In genomic region chr5:3323144-3323543, GRCh38 we compare ENCODE assay signal across 27 cellular contexts.
"Had no signal": no experiment of that assay in that cellular context is flagged by ENCODE, and none has a peak within 500 bp of the region (broad histone marks: within the 10 kb centered on the region; RNA-seq: fewer than 3 reads in every experiment).

No MANE protein-coding gene starts in this region.

- H3K4me1 ChIP-seq: neural progenitor cell, parathyroid adenoma, psoas muscle, right lobe of liver, sigmoid colon, stomach, thyroid gland, tibial nerve, upper lobe of right lung, uterus had no signal

- H3K9me3 ChIP-seq: ovary, psoas muscle, right lobe of liver, stomach, thoracic aorta, thyroid gland, tibial nerve, upper lobe of right lung, uterus had no signal

- H3K4me3 Mint-ChIP-seq: natural killer cell; nephron; neural progenitor cell; stimulated activated effector memory CD8-positive, alpha-beta T cell treated with anti-CD3 and anti-CD28 coated beads, Interleukin-12 subunit alpha, Interleukin-12 subunit beta, amount 100 ng/mL, for 72 hours; stimulated activated naive B cell treated with anti-CD40 and anti-IgM and Interleukin-4, amounts not matched to agents 10 μg/mL and 1 μg/mL and 100 μg/mL, for 72 hours; stimulated activated naive CD8-positive, alpha-beta T cell treated with anti-CD3 and anti-CD28 coated beads, Interleukin-15, Interleukin-2, amounts not matched to agents 100 ng/mL and 50 ng/mL, for 24 hours; type B pancreatic cell had no signal

- H3K36me3 ChIP-seq: neural progenitor cell, ovary, right lobe of liver, sigmoid colon, stomach, thoracic aorta, thyroid gland, tibial nerve, upper lobe of right lung, uterus had no signal

- DNase-seq: natural killer cell; occipital lobe; ovary; psoas muscle; right cardiac atrium; right lobe of liver; sigmoid colon; small intestine; stimulated activated CD4-positive, alpha-beta T cell treated with anti-CD3 and anti-CD28 coated beads, Interleukin-15, amount 100 ng/mL, for 24 hours; stimulated activated CD4-positive, alpha-beta T cell treated with anti-CD3 and anti-CD28 coated beads, Interleukin-2, amount 100 ng/mL, for 24 hours; stimulated activated CD4-positive, alpha-beta T cell treated with anti-CD3 and anti-CD28 coated beads, Interleukin-2, amount 100 ng/mL, for 48 hours; stimulated activated CD4-positive, alpha-beta T cell treated with anti-CD3 and anti-CD28 coated beads, Interleukin-4, amount 100 ng/mL, for 24 hours; stimulated activated naive B cell treated with anti-CD40 and anti-IgM and Interleukin-4, amounts not matched to agents 10 μg/mL and 1 μg/mL and 100 μg/mL, for 72 hours; stimulated activated naive CD4-positive, alpha-beta T cell treated with Interleukin-2 at 50 U/mL for 16 hours; stomach; thyroid gland; upper lobe of right lung; uterus had no signal

- H3K4me1 Mint-ChIP-seq: natural killer cell; stimulated activated effector memory CD8-positive, alpha-beta T cell treated with anti-CD3 and anti-CD28 coated beads, Interleukin-12 subunit alpha, Interleukin-12 subunit beta, amount 100 ng/mL, for 72 hours; stimulated activated naive B cell treated with anti-CD40 and anti-IgM and Interleukin-4, amounts not matched to agents 10 μg/mL and 1 μg/mL and 100 μg/mL, for 72 hours had no signal

- H3K79me2 ChIP-seq: parathyroid adenoma had no signal

- ATAC-seq: psoas muscle; right cardiac atrium; right lobe of liver; stimulated activated effector memory CD8-positive, alpha-beta T cell treated with anti-CD3 and anti-CD28 coated beads, Interleukin-12 subunit alpha, Interleukin-12 subunit beta, amount 100 ng/mL, for 72 hours; stimulated activated naive B cell treated with anti-CD40 and anti-IgM and Interleukin-4, amounts not matched to agents 10 μg/mL and 1 μg/mL and 100 μg/mL, for 72 hours; upper lobe of right lung had no signal

- H3K27ac Mint-ChIP-seq: natural killer cell; nephron; neural progenitor cell; progenitor cell of endocrine pancreas; stimulated activated effector memory CD8-positive, alpha-beta T cell treated with anti-CD3 and anti-CD28 coated beads, Interleukin-12 subunit alpha, Interleukin-12 subunit beta, amount 100 ng/mL, for 72 hours; stimulated activated naive B cell treated with anti-CD40 and anti-IgM and Interleukin-4, amounts not matched to agents 10 μg/mL and 1 μg/mL and 100 μg/mL, for 72 hours; stimulated activated naive CD8-positive, alpha-beta T cell treated with anti-CD3 and anti-CD28 coated beads, Interleukin-15, Interleukin-2, amounts not matched to agents 100 ng/mL and 50 ng/mL, for 24 hours; type B pancreatic cell had no signal

- H3K4me2 ChIP-seq: neural progenitor cell had no signal

- H3K9me3 Mint-ChIP-seq: natural killer cell; nephron; neural progenitor cell; stimulated activated effector memory CD8-positive, alpha-beta T cell treated with anti-CD3 and anti-CD28 coated beads, Interleukin-12 subunit alpha, Interleukin-12 subunit beta, amount 100 ng/mL, for 72 hours; type B pancreatic cell had no signal

- H3K27me3 ChIP-seq: neural progenitor cell, ovary, right lobe of liver, thyroid gland, tibial nerve, upper lobe of right lung, uterus had no signal

- H2AFZ ChIP-seq: neural progenitor cell, parathyroid adenoma had no signal

- H3K9ac ChIP-seq: neural progenitor cell, parathyroid adenoma had no signal

- H3K4me3 ChIP-seq: neural progenitor cell, ovary, psoas muscle, right lobe of liver, sigmoid colon, stomach, thoracic aorta, thyroid gland, tibial nerve, upper lobe of right lung, uterus had no signal

- H3K36me3 Mint-ChIP-seq: natural killer cell; neural progenitor cell; stimulated activated effector memory CD8-positive, alpha-beta T cell treated with anti-CD3 and anti-CD28 coated beads, Interleukin-12 subunit alpha, Interleukin-12 subunit beta, amount 100 ng/mL, for 72 hours; stimulated activated naive B cell treated with anti-CD40 and anti-IgM and Interleukin-4, amounts not matched to agents 10 μg/mL and 1 μg/mL and 100 μg/mL, for 72 hours; type B pancreatic cell had no signal

- H3K27ac ChIP-seq: neural progenitor cell, ovary, parathyroid adenoma, psoas muscle, right lobe of liver, sigmoid colon, stomach, thoracic aorta, thyroid gland, upper lobe of right lung, uterus had no signal

- H3K27me3 Mint-ChIP-seq: stimulated activated naive B cell treated with anti-CD40 and anti-IgM and Interleukin-4, amounts not matched to agents 10 μg/mL and 1 μg/mL and 100 μg/mL, for 72 hours; stimulated activated naive CD8-positive, alpha-beta T cell treated with anti-CD3 and anti-CD28 coated beads, Interleukin-15, Interleukin-2, amounts not matched to agents 100 ng/mL and 50 ng/mL, for 24 hours had no signal
